ENCODE assay signal across 6 cellular contexts in the genomic region with DNA sequence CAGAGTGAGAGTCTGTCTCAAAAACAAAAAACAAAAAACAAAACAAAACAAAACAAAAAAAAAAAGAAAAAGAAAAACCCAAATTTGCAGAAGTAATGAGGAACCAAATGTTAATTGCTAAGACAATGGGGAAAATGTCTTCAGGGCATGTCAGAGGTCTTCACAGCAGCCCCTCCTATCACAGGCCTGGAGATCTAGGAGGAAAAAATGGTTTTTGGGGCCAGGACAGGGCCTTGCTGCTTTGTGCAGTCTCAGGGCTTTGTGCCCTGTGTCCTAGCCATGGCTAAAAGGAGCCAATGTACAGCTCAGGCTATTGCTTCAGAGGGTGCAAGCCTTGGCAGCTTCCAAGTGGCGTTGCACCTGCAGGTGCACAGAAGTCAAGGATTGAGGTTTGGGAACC. TPM values are rescaled to one million over a fixed set of nuclear protein-coding genes. Genes with fewer than 3 reads are reported as not detected.
"Had no signal": no experiment of that assay in that cellular context is flagged by ENCODE, and none has a peak within 500 bp of the region (broad histone marks: within the 10 kb centered on the region; RNA-seq: fewer than 3 reads in every experiment).

No MANE protein-coding gene starts in this region.

RNA-seq across cellular contexts. Expression of a gene that starts 9.1 kb away (rescaled TPM):
- total RNA-seq: GM23248, GM23338, H1, H7, H9, HFFc6 had no signal
- polyA plus RNA-seq: GM23248, GM23338, H1 had no signal
